20 cellular contexts compared by ENCODE assay signal in the genomic region with DNA sequence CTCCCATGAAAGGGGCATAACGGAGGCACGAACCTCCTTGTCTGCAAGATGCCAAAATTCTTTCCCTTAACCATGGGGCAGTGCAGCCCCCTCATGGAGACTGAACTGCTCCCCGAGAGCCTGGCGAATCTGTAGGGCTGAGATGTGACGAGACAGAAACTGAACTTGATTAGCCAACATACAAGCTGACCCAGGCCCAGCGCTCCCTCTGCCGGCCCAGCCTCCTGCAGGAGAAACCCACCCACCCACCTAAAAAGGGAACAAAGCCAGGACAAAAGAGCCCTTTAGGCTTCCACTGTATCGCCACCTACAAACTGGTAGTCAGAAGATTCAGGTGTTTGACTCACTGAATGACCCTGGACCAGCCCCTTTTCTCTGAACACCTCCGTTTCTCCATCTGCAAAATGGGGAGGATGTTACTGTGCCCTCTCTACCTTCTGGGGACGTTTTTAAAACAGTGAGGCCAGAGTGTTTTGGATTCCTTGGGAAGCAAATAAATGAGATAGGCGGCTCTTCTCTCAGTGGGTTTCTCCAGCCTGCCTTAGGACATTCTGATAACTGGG. TPM values are rescaled to one million over a fixed set of nuclear protein-coding genes. Genes with fewer than 3 reads are reported as not detected.
"Had no signal": no experiment of that assay in that cellular context is flagged by ENCODE, and none has a peak within 500 bp of the region (broad histone marks: within the 10 kb centered on the region; RNA-seq: fewer than 3 reads in every experiment).

No MANE protein-coding gene starts in this region.

- H3K27ac ChIP-seq: epithelial cell of prostate, esophagus muscularis mucosa, gastrocnemius medialis, heart right ventricle, ovary, tibial artery, upper lobe of right lung, vagina had no signal

- H3K4me1 ChIP-seq: gastrocnemius medialis, tibial artery, upper lobe of right lung, vagina had no signal

- H3K4me3 Mint-ChIP-seq: naive thymus-derived CD4-positive, alpha-beta T cell; nephron progenitor cell had no signal

- H3K27ac Mint-ChIP-seq: naive thymus-derived CD4-positive, alpha-beta T cell; nephron progenitor cell had no signal

- H3K36me3 ChIP-seq: esophagus muscularis mucosa, gastrocnemius medialis, heart right ventricle, ovary, tibial artery, upper lobe of right lung, vagina had no signal

- H3K9me3 ChIP-seq: esophagus muscularis mucosa, gastrocnemius medialis, ovary, tibial artery, upper lobe of right lung, vagina had no signal

- H3K27me3 ChIP-seq: esophagus muscularis mucosa, gastrocnemius medialis, ovary, upper lobe of right lung, vagina had no signal

- H3K36me3 Mint-ChIP-seq: naive thymus-derived CD4-positive, alpha-beta T cell had no signal

- H3K9me3 Mint-ChIP-seq: naive thymus-derived CD4-positive, alpha-beta T cell; nephron progenitor cell had no signal

- H3K27me3 Mint-ChIP-seq: naive thymus-derived CD4-positive, alpha-beta T cell had no signal

- H3K4me3 ChIP-seq: esophagus muscularis mucosa, gastrocnemius medialis, heart right ventricle, ovary, tibial artery, upper lobe of right lung, vagina had no signal

- DNase-seq: effector memory CD4-positive, alpha-beta T cell; gastrocnemius medialis; heart right ventricle; hypothalamus; kidney; left cardiac atrium; naive thymus-derived CD4-positive, alpha-beta T cell; nephron progenitor cell; nucleus accumbens; ovary; right cardiac atrium; stimulated activated CD4-positive, alpha-beta T cell treated with anti-CD3 and anti-CD28 coated beads, Interleukin-12 subunit alpha, Interleukin-12 subunit beta, amount 100 ng/mL, for 4 hours; stimulated activated naive CD4-positive, alpha-beta T cell treated with Interleukin-2 at 50 U/mL for 16 hours; tibial artery; upper lobe of right lung had no signal

RNA-seq across cellular contexts. Expression of a gene that starts 58.4 kb away (rescaled TPM):
- total RNA-seq: fibroblast of villous mesenchyme, gastrocnemius medialis, lung microvascular endothelial cell had no signal
- polyA plus RNA-seq: naive thymus-derived CD4-positive, alpha-beta T cell had no signal
